ENCODE assay signal across 15 cellular contexts in the genomic region with DNA sequence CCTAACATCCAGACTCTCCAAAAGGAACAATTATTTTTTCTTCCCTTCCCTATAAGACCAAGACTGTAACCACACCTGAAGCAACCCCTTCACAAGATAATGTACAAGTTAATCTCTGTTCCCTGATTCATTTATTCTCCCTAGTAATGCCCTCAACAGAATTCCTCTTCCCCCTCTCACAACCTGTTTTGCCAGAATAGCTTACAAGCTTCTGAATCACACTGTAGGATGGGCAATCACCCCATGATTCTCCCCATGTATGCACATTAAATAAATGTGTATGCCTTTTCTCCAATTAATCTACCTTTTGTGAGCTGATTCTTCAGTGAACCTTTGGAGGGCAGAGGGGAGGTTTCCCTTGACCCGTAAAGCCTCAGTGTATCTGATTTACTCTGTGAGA. TPM values are rescaled to one million over a fixed set of nuclear protein-coding genes. Genes with fewer than 3 reads are reported as not detected.
DNase-seq lines count a peak whose midpoint lies in the region; ATAC-seq and TF ChIP-seq lines count a peak whose summit lies in the region.
"Had no signal": no experiment of that assay in that cellular context is flagged by ENCODE, and none has a peak within 500 bp of the region (broad histone marks: within the 10 kb centered on the region; RNA-seq: fewer than 3 reads in every experiment).

No MANE protein-coding gene starts in this region.

- no peaks in the 10 kb centered on the region for H3K27me3 ChIP-seq in BLaER1 treated with 17β-estradiol and CSF1 and Interleukin-3, amounts not matched to agents 10 nM and 100 nM
- H3K27me3 ChIP-seq in sigmoid colon, result no peaks in the 10 kb centered on the region

- H3K27ac ChIP-seq in BLaER1 treated with 17β-estradiol and CSF1 and Interleukin-3, amounts not matched to agents 10 nM and 100 nM, result peak overlapping the region in 6 of 11 experiments; percentile 6 to 55 (median 32); a peak in 9 of 22 replicates
- H3K27ac ChIP-seq in sigmoid colon, result peak overlapping the region in 1 of 4 donors; percentile 39
- H3K27ac ChIP-seq: coronary artery, WERI-Rb-1 had no signal

- H3K27me3 Mint-ChIP-seq in T-cell (no peaks in the 10 kb centered on the region), immature natural killer cell (ENCODE audit: low read depth in 3 of 3) (no peaks in the 10 kb centered on the region)

- ATAC-seq in GM18870 (IDR thresholded peaks at IDR 0.05; ENCODE audit: unreplicated experiment), result peak; percentile 12
- no peak for ATAC-seq in T-cell (replicated peaks in 1 of 4)

- H3K4me2 ChIP-seq in BLaER1 treated with 17β-estradiol and CSF1 and Interleukin-3, amounts not matched to agents 10 nM and 100 nM, result peak overlapping the region; percentile 10 to 65 (median 35); a peak in 21 of 22 replicates

- H3K27ac Mint-ChIP-seq in T-cell (peak overlapping the region; percentile 81 to 85), immature natural killer cell (peak overlapping the region; percentile 8 to 86 (median 62))

- TF ChIP-seq POLR2A in sigmoid colon (IDR thresholded peaks at IDR 0.05), result no peak

- no peak for TF ChIP-seq EP300 in sigmoid colon (IDR thresholded peaks at IDR 0.05)

- no peaks in the 10 kb centered on the region for H3K9me3 ChIP-seq in BLaER1 treated with 17β-estradiol and CSF1 and Interleukin-3, amounts not matched to agents 10 nM and 100 nM (replicated peaks in 1 of 11)
- no peaks in the 10 kb centered on the region for H3K9me3 ChIP-seq in sigmoid colon
- H3K9me3 ChIP-seq: thoracic aorta had no signal

- DNase-seq in T-cell (no peak), immature natural killer cell (no peak), COR-L47 (lab: John Stamatoyannopoulos, UW) (no peak), cortex of kidney (lab: John Stamatoyannopoulos, UW) (no peak), sigmoid colon (no peak), SK-N-DZ (ENCODE audit: low spot score) (no peak)
- DNase-seq: activated T-cell treated with anti-CD3 and anti-CD28 coated beads, Interleukin-2, amount 50 U/mL, for 1 hour; anterior cingulate cortex; GDM1; stimulated activated CD4-positive, alpha-beta T cell treated with anti-CD3 and anti-CD28 coated beads, Interleukin-1b, Interleukin-23, amount 100 ng/mL, for 48 hours; WERI-Rb-1 had no signal

- H3K9ac ChIP-seq in BLaER1 treated with 17β-estradiol and CSF1 and Interleukin-3, amounts not matched to agents 10 nM and 100 nM, result 0 out of 22 replicates have a peak overlapping the region, but pooled peaks of 1 of the 11 experiments have one; percentile 29

- POLR2A ChIA-PET in T-cell (lab: Charles Lee), result interaction anchor here in 1 of 2 donors (0.6 kb wide), 1 partner anchor 562 kb away, joined by 3 read pairs; no protein-coding TSS in a partner anchor

- H3K36me3 ChIP-seq in BLaER1 treated with 17β-estradiol and CSF1 and Interleukin-3, amounts not matched to agents 10 nM and 100 nM, result no peaks in the 10 kb centered on the region
- no peaks in the 10 kb centered on the region for H3K36me3 ChIP-seq in sigmoid colon
- H3K36me3 ChIP-seq: thoracic aorta, WERI-Rb-1 had no signal

- intact Hi-C loops in sigmoid colon (cut with DNase I), result no loop called here

- peaks cover 11 to 34% (median 23%) of the 10 kb centered on the region in 10 experiments for H3K4me1 ChIP-seq in BLaER1 treated with 17β-estradiol and CSF1 and Interleukin-3, amounts not matched to agents 10 nM and 100 nM
- peaks cover 0 to 12% (median 3%) of the 10 kb centered on the region in 4 donors for H3K4me1 ChIP-seq in sigmoid colon

- no peak for TF ChIP-seq CTCF in sigmoid colon (IDR thresholded peaks at IDR 0.05)

- H3K36me3 Mint-ChIP-seq in T-cell, result no peaks in the 10 kb centered on the region
- no peaks in the 10 kb centered on the region for H3K36me3 Mint-ChIP-seq in immature natural killer cell

- no peaks in the 10 kb centered on the region; a peak in 1 of 22 replicates for H4K20me1 ChIP-seq in BLaER1 treated with 17β-estradiol and CSF1 and Interleukin-3, amounts not matched to agents 10 nM and 100 nM

- 96 to 100% methylated on average over 1 of the region's 1 CpG for WGBS in sigmoid colon, 2 donors

- H3K4me1 Mint-ChIP-seq in T-cell (peaks cover 16 to 23% (median 21%) of the 10 kb centered on the region in 3 donors), immature natural killer cell (peaks cover 18 to 23% of the 10 kb centered on the region in 2 donors)

- H3K9me3 Mint-ChIP-seq in T-cell (no peaks in the 10 kb centered on the region), immature natural killer cell (no peaks in the 10 kb centered on the region)

- H3K4me3 Mint-ChIP-seq in T-cell, result peak overlapping the region in 1 of 3 donors; percentile 10
- peak overlapping the region in 2 of 5 donors; percentile 0 to 44 for H3K4me3 Mint-ChIP-seq in immature natural killer cell

- no peak overlapping the region for H3K4me3 ChIP-seq in BLaER1 treated with 17β-estradiol and CSF1 and Interleukin-3, amounts not matched to agents 10 nM and 100 nM
- H3K4me3 ChIP-seq in sigmoid colon, result no peak overlapping the region
- H3K4me3 ChIP-seq: coronary artery, thoracic aorta had no signal

- CTCF ChIA-PET in T-cell (lab: Charles Lee), result interaction anchor here in 1 of 2 donors (1.0 kb wide), 1 partner anchor 26 kb away, joined by 5 read pairs; no protein-coding TSS in a partner anchor

RNA-seq across cellular contexts. Expression of gene RNF11, which starts 20.9 kb away (rescaled TPM):
- total RNA-seq in T-cell (10 to 100 TPM; 33.3 to 66.0 (median 39.8) TPM), sigmoid colon (100 to 1,000 TPM in 2 of 4 donors, 10 to 100 TPM in 2; 85.8 to 116 (median 101) TPM)
- polyA plus RNA-seq in immature natural killer cell (10 to 100 TPM; 32.7 to 52.4 (median 38.0) TPM), sigmoid colon (100 to 1,000 TPM in 2 of 3 donors, 10 to 100 TPM in 1; 44.6 to 123 (median 108) TPM)
- 23.8 and 27.2 TPM in 2 replicates for polyA plus RNA-seq in SK-N-DZ (2014; cell fraction: cytosol; rRNA removed)
- polyA plus RNA-seq in SK-N-DZ (2014; cell fraction: nucleus; rRNA removed), result 17.2 and 28.5 TPM in 2 replicates
